1 cellular context compared by ENCODE assay signal in genomic region chr1:171195781-171196180, GRCh38.
TF ChIP-seq lines count a peak whose summit lies in the region.

No MANE protein-coding gene starts in this region.

TF ChIP-seq in HepG2, 621 proteins besides CTCF, POLR2A, EP300 and RAD21 (continued from another document):
- TF ChIP-seq, protein P1, sequence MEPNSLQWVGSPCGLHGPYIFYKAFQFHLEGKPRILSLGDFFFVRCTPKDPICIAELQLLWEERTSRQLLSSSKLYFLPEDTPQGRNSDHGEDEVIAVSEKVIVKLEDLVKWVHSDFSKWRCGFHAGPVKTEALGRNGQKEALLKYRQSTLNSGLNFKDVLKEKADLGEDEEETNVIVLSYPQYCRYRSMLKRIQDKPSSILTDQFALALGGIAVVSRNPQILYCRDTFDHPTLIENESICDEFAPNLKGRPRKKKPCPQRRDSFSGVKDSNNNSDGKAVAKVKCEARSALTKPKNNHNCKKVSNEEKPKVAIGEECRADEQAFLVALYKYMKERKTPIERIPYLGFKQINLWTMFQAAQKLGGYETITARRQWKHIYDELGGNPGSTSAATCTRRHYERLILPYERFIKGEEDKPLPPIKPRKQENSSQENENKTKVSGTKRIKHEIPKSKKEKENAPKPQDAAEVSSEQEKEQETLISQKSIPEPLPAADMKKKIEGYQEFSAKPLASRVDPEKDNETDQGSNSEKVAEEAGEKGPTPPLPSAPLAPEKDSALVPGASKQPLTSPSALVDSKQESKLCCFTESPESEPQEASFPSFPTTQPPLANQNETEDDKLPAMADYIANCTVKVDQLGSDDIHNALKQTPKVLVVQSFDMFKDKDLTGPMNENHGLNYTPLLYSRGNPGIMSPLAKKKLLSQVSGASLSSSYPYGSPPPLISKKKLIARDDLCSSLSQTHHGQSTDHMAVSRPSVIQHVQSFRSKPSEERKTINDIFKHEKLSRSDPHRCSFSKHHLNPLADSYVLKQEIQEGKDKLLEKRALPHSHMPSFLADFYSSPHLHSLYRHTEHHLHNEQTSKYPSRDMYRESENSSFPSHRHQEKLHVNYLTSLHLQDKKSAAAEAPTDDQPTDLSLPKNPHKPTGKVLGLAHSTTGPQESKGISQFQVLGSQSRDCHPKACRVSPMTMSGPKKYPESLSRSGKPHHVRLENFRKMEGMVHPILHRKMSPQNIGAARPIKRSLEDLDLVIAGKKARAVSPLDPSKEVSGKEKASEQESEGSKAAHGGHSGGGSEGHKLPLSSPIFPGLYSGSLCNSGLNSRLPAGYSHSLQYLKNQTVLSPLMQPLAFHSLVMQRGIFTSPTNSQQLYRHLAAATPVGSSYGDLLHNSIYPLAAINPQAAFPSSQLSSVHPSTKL (CRISPR knock-in tag; IDR thresholded peaks at IDR 0.05), result peak; percentile 52
- TF ChIP-seq RFX5 (IDR thresholded peaks at IDR 0.05; ENCODE audit: low read depth, low read length) (no peak), SAP130 (CRISPR knock-in tag; IDR thresholded peaks at IDR 0.05; ENCODE audit: low read depth) (no peak), PTBP1 (IDR thresholded peaks at IDR 0.05; ENCODE audit: low read depth, low read length, poor library complexity, severe bottlenecking) (no peak), ZNF766 (CRISPR knock-in tag; IDR thresholded peaks at IDR 0.05; ENCODE audit: borderline replicate concordance) (no peak), NFIB (CRISPR knock-in tag; IDR thresholded peaks at IDR 0.05; ENCODE audit: borderline replicate concordance) (no peak), ZNF446 (CRISPR knock-in tag; IDR thresholded peaks at IDR 0.05) (no peak), GRHL1 (CRISPR knock-in tag; conservative IDR thresholded peaks at IDR 0.05) (no peak), NFKBIZ (CRISPR knock-in tag; IDR thresholded peaks at IDR 0.05) (no peak), XRCC5 (optimal IDR thresholded peaks at IDR 0.05; ENCODE audit: low read length) (no peak), ZNF253 (CRISPR knock-in tag; IDR thresholded peaks at IDR 0.05; ENCODE audit: borderline replicate concordance) (no peak), NFYB (CRISPR knock-in tag; IDR thresholded peaks at IDR 0.05) (no peak), SOX5 (CRISPR knock-in tag; IDR thresholded peaks at IDR 0.05; ENCODE audit: borderline replicate concordance) (peak; percentile 57), ZUFSP (CRISPR knock-in tag; IDR thresholded peaks at IDR 0.05; ENCODE audit: borderline replicate concordance) (no peak), SOX6 (IDR thresholded peaks at IDR 0.05) (no peak), SOX6 (CRISPR knock-in tag; IDR thresholded peaks at IDR 0.05) (peak; percentile 30; the same call in 1 of the 2 replicates), MIER2 (CRISPR knock-in tag; IDR thresholded peaks at IDR 0.05) (no peak), TCF7L2 (IDR thresholded peaks at IDR 0.05; ENCODE audit: low read depth, low read length) (0 out of 2 replicates have a peak, but pooled peaks have one; percentile 28), FOXM1 (CRISPR knock-in tag; IDR thresholded peaks at IDR 0.05) (no peak), SRY (CRISPR knock-in tag; IDR thresholded peaks at IDR 0.05) (no peak), GATAD1 (CRISPR knock-in tag; IDR thresholded peaks at IDR 0.05) (no peak), PAWR (CRISPR knock-in tag; IDR thresholded peaks at IDR 0.05; ENCODE audit: borderline replicate concordance) (no peak), POLR2G (IDR thresholded peaks at IDR 0.05; ENCODE audit: low read depth, low read length) (no peak), SOX13 (IDR thresholded peaks at IDR 0.05) (no peak), SOX13 (CRISPR knock-in tag; conservative IDR thresholded peaks at IDR 0.05 in 1 of 2, IDR thresholded peaks at IDR 0.05 in 1 of 2) (peak in 1 of 2 experiments; percentile 8; a peak in 1 of 4 replicates), ZMAT3 (CRISPR knock-in tag; conservative IDR thresholded peaks at IDR 0.05) (no peak), HHEX (CRISPR knock-in tag; IDR thresholded peaks at IDR 0.05) (peak; percentile 62; the same call in 1 of the 2 replicates), ELF3 (CRISPR knock-in tag; IDR thresholded peaks at IDR 0.05) (peak; percentile 69), GTF2F1 (IDR thresholded peaks at IDR 0.05; ENCODE audit: low read length) (no peak), CREB1 (IDR thresholded peaks at IDR 0.05) (no peak), CREB1 (CRISPR knock-in tag; IDR thresholded peaks at IDR 0.05) (no peak), ZNF768 (CRISPR knock-in tag; IDR thresholded peaks at IDR 0.05) (no peak)
- TF ChIP-seq, protein P2, sequence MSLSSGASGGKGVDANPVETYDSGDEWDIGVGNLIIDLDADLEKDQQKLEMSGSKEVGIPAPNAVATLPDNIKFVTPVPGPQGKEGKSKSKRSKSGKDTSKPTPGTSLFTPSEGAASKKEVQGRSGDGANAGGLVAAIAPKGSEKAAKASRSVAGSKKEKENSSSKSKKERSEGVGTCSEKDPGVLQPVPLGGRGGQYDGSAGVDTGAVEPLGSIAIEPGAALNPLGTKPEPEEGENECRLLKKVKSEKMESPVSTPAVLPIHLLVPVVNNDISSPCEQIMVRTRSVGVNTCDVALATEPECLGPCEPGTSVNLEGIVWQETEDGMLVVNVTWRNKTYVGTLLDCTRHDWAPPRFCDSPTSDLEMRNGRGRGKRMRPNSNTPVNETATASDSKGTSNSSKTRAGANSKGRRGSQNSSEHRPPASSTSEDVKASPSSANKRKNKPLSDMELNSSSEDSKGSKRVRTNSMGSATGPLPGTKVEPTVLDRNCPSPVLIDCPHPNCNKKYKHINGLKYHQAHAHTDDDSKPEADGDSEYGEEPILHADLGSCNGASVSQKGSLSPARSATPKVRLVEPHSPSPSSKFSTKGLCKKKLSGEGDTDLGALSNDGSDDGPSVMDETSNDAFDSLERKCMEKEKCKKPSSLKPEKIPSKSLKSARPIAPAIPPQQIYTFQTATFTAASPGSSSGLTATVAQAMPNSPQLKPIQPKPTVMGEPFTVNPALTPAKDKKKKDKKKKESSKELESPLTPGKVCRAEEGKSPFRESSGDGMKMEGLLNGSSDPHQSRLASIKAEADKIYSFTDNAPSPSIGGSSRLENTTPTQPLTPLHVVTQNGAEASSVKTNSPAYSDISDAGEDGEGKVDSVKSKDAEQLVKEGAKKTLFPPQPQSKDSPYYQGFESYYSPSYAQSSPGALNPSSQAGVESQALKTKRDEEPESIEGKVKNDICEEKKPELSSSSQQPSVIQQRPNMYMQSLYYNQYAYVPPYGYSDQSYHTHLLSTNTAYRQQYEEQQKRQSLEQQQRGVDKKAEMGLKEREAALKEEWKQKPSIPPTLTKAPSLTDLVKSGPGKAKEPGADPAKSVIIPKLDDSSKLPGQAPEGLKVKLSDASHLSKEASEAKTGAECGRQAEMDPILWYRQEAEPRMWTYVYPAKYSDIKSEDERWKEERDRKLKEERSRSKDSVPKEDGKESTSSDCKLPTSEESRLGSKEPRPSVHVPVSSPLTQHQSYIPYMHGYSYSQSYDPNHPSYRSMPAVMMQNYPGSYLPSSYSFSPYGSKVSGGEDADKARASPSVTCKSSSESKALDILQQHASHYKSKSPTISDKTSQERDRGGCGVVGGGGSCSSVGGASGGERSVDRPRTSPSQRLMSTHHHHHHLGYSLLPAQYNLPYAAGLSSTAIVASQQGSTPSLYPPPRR (CRISPR knock-in tag; IDR thresholded peaks at IDR 0.05; ENCODE audit: borderline replicate concordance), result no peak
- TF ChIP-seq, protein P3, sequence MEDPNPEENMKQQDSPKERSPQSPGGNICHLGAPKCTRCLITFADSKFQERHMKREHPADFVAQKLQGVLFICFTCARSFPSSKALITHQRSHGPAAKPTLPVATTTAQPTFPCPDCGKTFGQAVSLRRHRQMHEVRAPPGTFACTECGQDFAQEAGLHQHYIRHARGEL (CRISPR knock-in tag; IDR thresholded peaks at IDR 0.05), result no peak
- TF ChIP-seq, protein P4, sequence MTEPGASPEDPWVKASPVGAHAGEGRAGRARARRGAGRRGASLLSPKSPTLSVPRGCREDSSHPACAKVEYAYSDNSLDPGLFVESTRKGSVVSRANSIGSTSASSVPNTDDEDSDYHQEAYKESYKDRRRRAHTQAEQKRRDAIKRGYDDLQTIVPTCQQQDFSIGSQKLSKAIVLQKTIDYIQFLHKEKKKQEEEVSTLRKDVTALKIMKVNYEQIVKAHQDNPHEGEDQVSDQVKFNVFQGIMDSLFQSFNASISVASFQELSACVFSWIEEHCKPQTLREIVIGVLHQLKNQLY (CRISPR knock-in tag; IDR thresholded peaks at IDR 0.05), result 0 out of 2 replicates have a peak, but pooled peaks have one; percentile 65
- TF ChIP-seq, protein P5, sequence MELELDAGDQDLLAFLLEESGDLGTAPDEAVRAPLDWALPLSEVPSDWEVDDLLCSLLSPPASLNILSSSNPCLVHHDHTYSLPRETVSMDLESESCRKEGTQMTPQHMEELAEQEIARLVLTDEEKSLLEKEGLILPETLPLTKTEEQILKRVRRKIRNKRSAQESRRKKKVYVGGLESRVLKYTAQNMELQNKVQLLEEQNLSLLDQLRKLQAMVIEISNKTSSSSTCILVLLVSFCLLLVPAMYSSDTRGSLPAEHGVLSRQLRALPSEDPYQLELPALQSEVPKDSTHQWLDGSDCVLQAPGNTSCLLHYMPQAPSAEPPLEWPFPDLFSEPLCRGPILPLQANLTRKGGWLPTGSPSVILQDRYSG (CRISPR knock-in tag; IDR thresholded peaks at IDR 0.05), result no peak
TF ChIP-seq in HepG2: peak in this region for 9.
